ENCODE assay signal across 1 cellular context in the genomic region with DNA sequence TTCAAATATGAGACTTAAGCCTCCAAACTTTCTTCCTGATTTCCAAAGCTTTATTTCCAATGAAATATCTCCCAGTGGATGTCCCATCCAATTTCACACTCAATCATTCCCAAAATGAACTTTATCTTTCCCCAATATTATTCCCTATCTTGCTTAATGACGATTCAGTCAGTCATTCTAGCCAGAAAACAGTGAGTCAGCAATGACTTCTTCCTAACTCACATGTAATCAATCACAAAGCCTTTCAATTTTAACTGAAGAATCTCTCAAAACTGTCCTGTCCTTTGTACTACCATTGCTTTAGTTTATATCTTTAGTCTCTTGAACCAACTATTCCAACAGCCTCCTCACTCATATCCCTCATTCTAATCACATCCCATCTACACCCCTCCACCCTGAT.
A peak's percentile ranks its signal among the peaks of the same experiment; 100 is the strongest.
TF ChIP-seq lines count a peak whose summit lies in the region.

No MANE protein-coding gene starts in this region.

TF ChIP-seq in A549, 52 proteins besides CTCF, POLR2A, EP300 and RAD21:
- TF ChIP-seq NR3C1 (IDR thresholded peaks at IDR 0.05), result no peak
- peak; percentile 20 for TF ChIP-seq MAFK (IDR thresholded peaks at IDR 0.05; ENCODE audit: partially characterized antibody)
